21 cellular contexts compared by ENCODE assay signal in genomic region chr21:36022704-36023103, GRCh38. TPM values are rescaled to one million over a fixed set of nuclear protein-coding genes. Genes with fewer than 3 reads are reported as not detected.
A peak's percentile ranks its signal among the peaks of the same experiment; 100 is the strongest.
DNase-seq lines count a peak whose midpoint lies in the region; TF ChIP-seq lines count a peak whose summit lies in the region.
"Had no signal": no experiment of that assay in that cellular context is flagged by ENCODE, and none has a peak within 500 bp of the region (broad histone marks: within the 10 kb centered on the region; RNA-seq: fewer than 3 reads in every experiment).

No MANE protein-coding gene starts in this region.

- WGBS in SK-N-SH (ENCODE audit: low lambda C conversion rate): 60% methylated on average over 4 of the region's 4 CpGs

- H3K36me3 Mint-ChIP-seq in nephron (ENCODE audit: low read depth): no peaks in the 10 kb centered on the region
- no peaks in the 10 kb centered on the region for H3K36me3 Mint-ChIP-seq in nephron progenitor cell (ENCODE audit: low read depth)

- no peaks in the 10 kb centered on the region for H4K20me1 ChIP-seq in SK-N-SH (ENCODE audit: insufficient read depth)
- H4K20me1 ChIP-seq in OCI-LY7 (ENCODE audit: insufficient read depth, low read length): no peaks in the 10 kb centered on the region
- H4K20me1 ChIP-seq: BLaER1 treated with 17β-estradiol and CSF1 and Interleukin-3, amounts not matched to agents 10 nM and 100 nM had no signal

- no peaks in the 10 kb centered on the region for H3K36me3 ChIP-seq in SK-N-SH (replicated peaks in 1 of 2; ENCODE audit: control insufficient read depth in 1 of 2, insufficient read depth in 2 of 2, low read length in 1 of 2)
- H3K36me3 ChIP-seq in OCI-LY7 (ENCODE audit: insufficient read depth, low read length): no peaks in the 10 kb centered on the region
- H3K36me3 ChIP-seq: BLaER1 treated with 17β-estradiol and CSF1 and Interleukin-3, amounts not matched to agents 10 nM and 100 nM; SJCRH30 had no signal

- H3K27ac ChIP-seq in AG04450 (ENCODE audit: low read depth, low read length) (no peak overlapping the region), SK-N-SH (ENCODE audit: low read depth in 2 of 2, low read length in 1 of 2) (peak overlapping the region in 1 of 2 experiments; percentile 80; a peak in 2 of 4 replicates), OCI-LY7 (ENCODE audit: low read depth, low read length, poor library complexity, severe bottlenecking) (no peak overlapping the region)
- H3K27ac ChIP-seq: BLaER1 treated with 17β-estradiol and CSF1 and Interleukin-3, amounts not matched to agents 10 nM and 100 nM; GM23248; HL-60; SJCRH30 had no signal

- TF ChIP-seq RAD21 in SK-N-SH (IDR thresholded peaks at IDR 0.05; ENCODE audit: low read length): no peak

- H2AFZ ChIP-seq in SK-N-SH (ENCODE audit: low read depth) (0 out of 2 replicates have a peak overlapping the region, but pooled peaks have one; percentile 32), OCI-LY7 (ENCODE audit: low read length) (no peak overlapping the region)
- H2AFZ ChIP-seq: GM23248 had no signal

- CTCF ChIA-PET in AG04450 (lab: Charles Lee): interaction anchor here (0.6 kb wide), 1 partner anchor 38 kb away, joined by 3 read pairs; no protein-coding TSS in a partner anchor
- CTCF ChIA-PET in SK-N-SH (lab: Yijun Ruan, JAX): interaction anchor here (0.9 to 2.8 kb wide), 7 partner anchors 13 to 1335 kb away, joined by 3 to 8 read pairs (median 5); no protein-coding TSS in a partner anchor
- CTCF ChIA-PET in OCI-LY7 (lab: Charles Lee; ENCODE audit: unreplicated experiment): no interaction called here

- no peak for TF ChIP-seq EP300 in SK-N-SH (IDR thresholded peaks at IDR 0.05; ENCODE audit: borderline replicate concordance in 1 of 2, low read depth in 1 of 2, low read length in 1 of 2)

- H3K9me3 ChIP-seq in AG04450 (ENCODE audit: control insufficient read depth, insufficient read depth, low read length): no peaks in the 10 kb centered on the region
- no peaks in the 10 kb centered on the region for H3K9me3 ChIP-seq in SK-N-SH
- H3K9me3 ChIP-seq in OCI-LY7 (ENCODE audit: low read length): no peaks in the 10 kb centered on the region
- H3K9me3 ChIP-seq: BLaER1 treated with 17β-estradiol and CSF1 and Interleukin-3, amounts not matched to agents 10 nM and 100 nM; SJCRH30 had no signal

- no TSS peak for BruUV-seq in OCI-LY7 (replicated peaks; lab: Mats Ljungman, UMichigan)

- no peaks in the 10 kb centered on the region for H3F3A ChIP-seq in SK-N-SH (replicated peaks; ENCODE audit: insufficient read depth)

- DNase-seq in AG04450 (ENCODE audit: low read depth, low spot score) (peak; percentile 33), SK-N-SH (no peak), fibroblast of gingiva (ENCODE audit: low read depth) (peak; percentile 34), OCI-LY7 (ENCODE audit: low spot score) (no peak), amniotic stem cell (lab: John Stamatoyannopoulos, UW) (no peak), nephron progenitor cell (no peak), iPS-NIHi11 (ENCODE audit: low spot score) (no peak)
- DNase-seq: 8988T; CD8-positive, alpha-beta memory T cell; DMS79 treated with DMSO at 0.1 percent for 48 hours; GM23248; NCI-H1105 treated with DMSO at 0.1 percent for 48 hours; NCI-H1694 treated with DMSO at 0.1 percent for 48 hours; NCI-H345; NCI-H69; NK-92 treated with Interleukin-12 subunit alpha and Interleukin-12 subunit beta, amount 100 ng/mL, for 24 hours; OCI-M1; SJCRH30 had no signal

- H3K4me3 Mint-ChIP-seq in nephron (no peak overlapping the region), nephron progenitor cell (no peak overlapping the region)
- H3K4me3 Mint-ChIP-seq: CD8-positive, alpha-beta memory T cell had no signal

- H3K9ac ChIP-seq in SK-N-SH: no peak overlapping the region
- H3K9ac ChIP-seq: BLaER1 treated with 17β-estradiol and CSF1 and Interleukin-3, amounts not matched to agents 10 nM and 100 nM; GM23248 had no signal

- H3K4me1 ChIP-seq in SK-N-SH (ENCODE audit: control insufficient read depth in 1 of 2, insufficient read depth in 2 of 2, low read depth in 1 of 2, low read length in 1 of 2): peaks cover 0 to 9% of the 10 kb centered on the region in 2 experiments; a peak in 2 of 4 replicates
- no peaks in the 10 kb centered on the region for H3K4me1 ChIP-seq in OCI-LY7 (ENCODE audit: insufficient read depth, low read length, poor library complexity, severe bottlenecking)
- H3K4me1 ChIP-seq: SJCRH30 had no signal

- H3K4me3 ChIP-seq in AG04450 (ENCODE audit: low read depth, low read length) (no peak overlapping the region), SK-N-SH (ENCODE audit: low read depth in 2 of 2, low read length in 1 of 2) (no peak overlapping the region), OCI-LY7 (ENCODE audit: low read depth, low read length, poor library complexity, severe bottlenecking) (no peak overlapping the region)
- H3K4me3 ChIP-seq: BLaER1 treated with 17β-estradiol and CSF1 and Interleukin-3, amounts not matched to agents 10 nM and 100 nM; GM23248; SJCRH30 had no signal

- POLR2A ChIA-PET in AG04450 (lab: Yijun Ruan, JAX) (interaction anchor here (1.3 kb wide), 1 partner anchor 1135 kb away, joined by 6 read pairs; no protein-coding TSS in a partner anchor), SK-N-SH (lab: Yijun Ruan, JAX) (no interaction called here), OCI-LY7 (lab: Charles Lee) (no interaction called here)

- H3K27ac Mint-ChIP-seq in nephron: peak overlapping the region; percentile 60 to 86 (median 75)
- no peak overlapping the region for H3K27ac Mint-ChIP-seq in nephron progenitor cell

- H3K4me1 Mint-ChIP-seq in nephron (peaks cover 13% of the 10 kb centered on the region), nephron progenitor cell (no peaks in the 10 kb centered on the region)
- H3K4me1 Mint-ChIP-seq: CD8-positive, alpha-beta memory T cell had no signal

- H3K9me3 Mint-ChIP-seq in nephron (no peaks in the 10 kb centered on the region), nephron progenitor cell (no peaks in the 10 kb centered on the region)

- H3K4me2 ChIP-seq in SK-N-SH (no peak overlapping the region), OCI-LY7 (ENCODE audit: low read length) (no peak overlapping the region)
- H3K4me2 ChIP-seq: BLaER1 treated with 17β-estradiol and CSF1 and Interleukin-3, amounts not matched to agents 10 nM and 100 nM had no signal

- no peaks in the 10 kb centered on the region for H3K27me3 ChIP-seq in AG04450 (ENCODE audit: control insufficient read depth, insufficient read depth, low read length)
- no peaks in the 10 kb centered on the region; the same call in 1 of the 2 replicates for H3K27me3 ChIP-seq in SK-N-SH (ENCODE audit: insufficient read depth)
- H3K27me3 ChIP-seq: BLaER1 treated with 17β-estradiol and CSF1 and Interleukin-3, amounts not matched to agents 10 nM and 100 nM; SJCRH30 had no signal

- H3K27me3 Mint-ChIP-seq in nephron (ENCODE audit: low read depth) (no peaks in the 10 kb centered on the region), nephron progenitor cell (ENCODE audit: low read depth, poor library complexity) (no peaks in the 10 kb centered on the region)

- H3K9me2 ChIP-seq in SK-N-SH (no peaks in the 10 kb centered on the region), OCI-LY7 (ENCODE audit: insufficient read depth, low read length) (no peaks in the 10 kb centered on the region)

- intact Hi-C loops in OCI-LY7 (cut with micrococcal nuclease; ENCODE audit: unreplicated experiment): loop anchor here (10.0 kb wide), 1 partner anchor 618 kb away; no protein-coding TSS in a partner anchor

- H3K79me2 ChIP-seq in SK-N-SH (ENCODE audit: insufficient read depth) (no peaks in the 10 kb centered on the region), OCI-LY7 (ENCODE audit: insufficient read depth, low read depth, low read length) (no peaks in the 10 kb centered on the region)

- TF ChIP-seq CTCF in AG04450 (IDR thresholded peaks at IDR 0.05; ENCODE audit: low read depth, low read length) (no peak), SK-N-SH (IDR thresholded peaks at IDR 0.05) (no peak), nephron (IDR thresholded peaks at IDR 0.05; ENCODE audit: unreplicated experiment in 3 of 3) (no peak), OCI-LY7 (conservative IDR thresholded peaks at IDR 0.05; ENCODE audit: low read length) (no peak), nephron progenitor cell (IDR thresholded peaks at IDR 0.05) (no peak)

TF ChIP-seq in SK-N-SH, 30 proteins besides CTCF, POLR2A, EP300 and RAD21 (continues in another document):
- no peak for TF ChIP-seq YY1 (IDR thresholded peaks at IDR 0.05; ENCODE audit: low read depth)
- no peak for TF ChIP-seq CHD2 (IDR thresholded peaks at IDR 0.05; ENCODE audit: low read length, partially characterized antibody)
- TF ChIP-seq FOSL2 (IDR thresholded peaks at IDR 0.05; ENCODE audit: borderline replicate concordance, low read depth): no peak
- no peak for TF ChIP-seq RCOR1 (IDR thresholded peaks at IDR 0.05; ENCODE audit: low read length)
- no peak for TF ChIP-seq TCF12 (IDR thresholded peaks at IDR 0.05)
- no peak for TF ChIP-seq GATA2 (CRISPR knock-in tag; IDR thresholded peaks at IDR 0.05)
- TF ChIP-seq, protein P1, sequence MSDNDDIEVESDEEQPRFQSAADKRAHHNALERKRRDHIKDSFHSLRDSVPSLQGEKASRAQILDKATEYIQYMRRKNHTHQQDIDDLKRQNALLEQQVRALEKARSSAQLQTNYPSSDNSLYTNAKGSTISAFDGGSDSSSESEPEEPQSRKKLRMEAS (IDR thresholded peaks at IDR 0.05; ENCODE audit: low read depth): no peak

RNA-seq across cellular contexts. Expression of gene SETD4, which starts 37.6 kb away (rescaled TPM):
- polyA plus RNA-seq in AG04450 (2011; rRNA removed) (11.5 and 12.2 TPM in 2 replicates), SK-N-SH (2012; rRNA removed) (15.9 and 20.7 TPM in 2 replicates)
- 8.7 and 9.3 TPM in 2 replicates for polyA minus RNA-seq in AG04450 (2011; rRNA and poly(A)+ RNA removed)
- 14.4 and 15.0 TPM in 2 replicates for polyA plus RNA-seq in SK-N-SH (2012; cell fraction: cytosol; rRNA removed)
- 45.7 and 58.8 TPM in 2 replicates for polyA plus RNA-seq in SK-N-SH (2012; cell fraction: nucleus; rRNA removed)
- total RNA-seq in OCI-LY7 (2014; rRNA removed; shearing (Covaris generic)): 16.1 and 19.1 TPM in 2 replicates
- 28.1 and 31.4 TPM in 2 replicates for total RNA-seq in OCI-LY7 (2022)

RNA-seq across cellular contexts. Expression of gene CBR1, which starts 47.1 kb away (rescaled TPM):
- polyA plus RNA-seq in AG04450 (2011; rRNA removed): 110 and 119 TPM in 2 replicates
- polyA minus RNA-seq in AG04450 (2011; rRNA and poly(A)+ RNA removed): 47.3 and 51.9 TPM in 2 replicates
- 125 and 136 TPM in 2 replicates for polyA plus RNA-seq in SK-N-SH (2012; rRNA removed)
- polyA plus RNA-seq in SK-N-SH (2012; cell fraction: cytosol; rRNA removed): 104 and 133 TPM in 2 replicates
- polyA plus RNA-seq in SK-N-SH (2012; cell fraction: nucleus; rRNA removed): 89.5 and 186 TPM in 2 replicates
- total RNA-seq in OCI-LY7 (2014; rRNA removed; shearing (Covaris generic)): 12.0 TPM in 2 replicates
- total RNA-seq in OCI-LY7 (2022): not detected in 2 replicates
- total RNA-seq: SJCRH30 had no signal

Comparison
In these comparisons a context has a peak if more than half of its experiments do, and no peak if none do; other contexts are left out.
1. DNase-seq: peak in AG04450 (single experiment) and fibroblast of gingiva (single experiment); none in SK-N-SH (single experiment), OCI-LY7 (single experiment), amniotic stem cell (single experiment), nephron progenitor cell (single experiment) and iPS-NIHi11 (single experiment).